1 cellular context compared by ENCODE assay signal in the genomic region with DNA sequence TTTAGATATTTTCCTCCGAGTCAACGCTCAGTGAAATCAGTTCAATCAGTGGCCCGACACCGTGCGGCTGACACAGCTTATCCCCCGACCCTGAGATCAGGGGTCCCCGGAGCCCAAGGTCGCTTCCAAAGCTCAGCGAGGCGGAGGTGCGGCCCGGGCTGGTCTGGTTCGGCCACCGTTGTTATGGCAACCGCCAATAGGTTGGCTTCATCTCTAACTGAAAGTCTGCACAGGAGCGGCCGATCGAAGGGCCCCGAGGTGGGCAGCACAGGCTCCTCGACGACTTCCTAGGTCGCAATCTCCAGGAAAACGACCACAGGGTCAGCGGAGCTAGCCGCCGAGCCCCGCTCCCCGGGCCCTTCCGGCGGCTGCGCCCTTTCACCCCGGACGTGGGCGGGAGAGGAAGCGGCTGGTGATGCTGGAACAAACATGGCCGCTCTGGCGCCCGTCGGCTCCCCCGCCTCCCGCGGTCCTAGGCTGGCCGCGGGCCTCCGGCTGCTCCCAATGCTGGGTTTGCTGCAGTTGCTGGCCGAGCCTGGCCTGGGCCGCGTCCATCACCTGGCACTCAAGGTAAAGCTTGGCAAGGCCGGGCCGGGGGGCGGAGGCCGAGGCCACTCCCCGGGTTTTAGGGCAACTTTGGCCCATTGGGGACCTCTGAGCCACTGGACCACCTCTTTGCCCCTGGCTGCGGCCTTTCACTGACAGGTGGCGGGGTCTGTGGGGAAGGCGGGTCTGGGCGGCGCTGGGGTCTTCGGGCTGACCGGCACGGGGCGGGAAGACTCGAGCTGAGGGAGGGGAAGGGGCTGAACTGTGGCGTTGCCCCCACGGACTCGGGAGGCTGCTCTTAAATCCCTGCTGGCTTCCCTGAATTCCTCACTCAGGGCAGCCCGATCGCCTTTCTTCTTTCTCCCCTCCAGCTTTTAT.
A peak's percentile ranks its signal among the peaks of the same experiment; 100 is the strongest.
TF ChIP-seq lines count a peak whose summit lies in the region.

A gene (plus strand): TSS at position 403 of the 924 bp plus-strand sequence. CDS start 27 bp downstream, at position 430.

TF ChIP-seq in K562, 482 proteins besides CTCF, POLR2A, EP300 and RAD21 (continued from another document and continues in another):
- TF ChIP-seq, protein P1, sequence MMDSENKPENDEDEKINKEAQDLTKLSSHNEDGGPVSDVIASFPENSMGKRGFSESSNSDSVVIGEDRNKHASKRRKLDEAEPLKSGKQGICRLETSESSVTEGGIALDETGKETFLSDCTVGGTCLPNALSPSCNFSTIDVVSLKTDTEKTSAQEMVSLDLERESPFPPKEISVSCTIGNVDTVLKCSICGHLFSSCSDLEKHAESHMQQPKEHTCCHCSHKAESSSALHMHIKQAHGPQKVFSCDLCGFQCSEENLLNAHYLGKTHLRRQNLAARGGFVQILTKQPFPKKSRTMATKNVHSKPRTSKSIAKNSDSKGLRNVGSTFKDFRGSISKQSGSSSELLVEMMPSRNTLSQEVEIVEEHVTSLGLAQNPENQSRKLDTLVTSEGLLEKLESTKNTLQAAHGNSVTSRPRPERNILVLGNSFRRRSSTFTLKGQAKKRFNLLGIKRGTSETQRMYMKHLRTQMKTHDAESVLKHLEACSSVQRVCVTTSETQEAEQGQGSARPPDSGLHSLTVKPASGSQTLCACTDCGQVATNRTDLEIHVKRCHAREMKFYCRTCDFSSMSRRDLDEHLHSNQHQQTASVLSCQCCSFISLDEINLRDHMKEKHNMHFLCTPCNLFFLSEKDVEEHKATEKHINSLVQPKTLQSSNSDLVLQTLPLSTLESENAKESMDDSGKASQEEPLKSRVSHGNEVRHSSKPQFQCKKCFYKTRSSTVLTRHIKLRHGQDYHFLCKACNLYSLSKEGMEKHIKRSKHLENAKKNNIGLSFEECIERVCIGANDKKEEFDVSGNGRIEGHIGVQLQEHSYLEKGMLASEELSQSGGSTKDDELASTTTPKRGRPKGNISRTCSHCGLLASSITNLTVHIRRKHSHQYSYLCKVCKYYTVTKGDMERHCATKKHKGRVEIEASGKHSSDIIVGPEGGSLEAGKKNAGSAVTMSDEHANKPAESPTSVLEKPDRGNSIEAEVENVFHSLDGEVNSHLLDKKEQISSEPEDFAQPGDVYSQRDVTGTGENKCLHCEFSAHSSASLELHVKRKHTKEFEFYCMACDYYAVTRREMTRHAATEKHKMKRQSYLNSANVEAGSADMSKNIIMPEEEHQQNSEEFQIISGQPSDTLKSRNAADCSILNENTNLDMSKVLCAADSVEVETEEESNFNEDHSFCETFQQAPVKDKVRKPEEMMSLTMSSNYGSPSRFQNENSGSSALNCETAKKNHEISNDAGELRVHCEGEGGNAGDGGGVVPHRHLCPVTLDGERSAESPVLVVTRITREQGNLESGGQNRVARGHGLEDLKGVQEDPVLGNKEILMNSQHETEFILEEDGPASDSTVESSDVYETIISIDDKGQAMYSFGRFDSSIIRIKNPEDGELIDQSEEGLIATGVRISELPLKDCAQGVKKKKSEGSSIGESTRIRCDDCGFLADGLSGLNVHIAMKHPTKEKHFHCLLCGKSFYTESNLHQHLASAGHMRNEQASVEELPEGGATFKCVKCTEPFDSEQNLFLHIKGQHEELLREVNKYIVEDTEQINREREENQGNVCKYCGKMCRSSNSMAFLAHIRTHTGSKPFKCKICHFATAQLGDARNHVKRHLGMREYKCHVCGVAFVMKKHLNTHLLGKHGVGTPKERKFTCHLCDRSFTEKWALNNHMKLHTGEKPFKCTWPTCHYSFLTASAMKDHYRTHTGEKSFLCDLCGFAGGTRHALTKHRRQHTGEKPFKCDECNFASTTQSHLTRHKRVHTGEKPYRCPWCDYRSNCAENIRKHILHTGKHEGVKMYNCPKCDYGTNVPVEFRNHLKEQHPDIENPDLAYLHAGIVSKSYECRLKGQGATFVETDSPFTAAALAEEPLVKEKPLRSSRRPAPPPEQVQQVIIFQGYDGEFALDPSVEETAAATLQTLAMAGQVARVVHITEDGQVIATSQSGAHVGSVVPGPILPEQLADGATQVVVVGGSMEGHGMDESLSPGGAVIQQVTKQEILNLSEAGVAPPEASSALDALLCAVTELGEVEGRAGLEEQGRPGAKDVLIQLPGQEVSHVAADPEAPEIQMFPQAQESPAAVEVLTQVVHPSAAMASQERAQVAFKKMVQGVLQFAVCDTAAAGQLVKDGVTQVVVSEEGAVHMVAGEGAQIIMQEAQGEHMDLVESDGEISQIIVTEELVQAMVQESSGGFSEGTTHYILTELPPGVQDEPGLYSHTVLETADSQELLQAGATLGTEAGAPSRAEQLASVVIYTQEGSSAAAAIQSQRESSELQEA (IDR thresholded peaks at IDR 0.05; ENCODE audit: low read depth): peak; percentile 87
- TF ChIP-seq CTBP1 (IDR thresholded peaks at IDR 0.05; ENCODE audit: borderline replicate concordance) (peak; percentile 52; the same call in 1 of the 2 replicates), ATF7 (IDR thresholded peaks at IDR 0.05) (peak; percentile 71), TEAD4 (IDR thresholded peaks at IDR 0.05; ENCODE audit: low read length) (0 out of 2 replicates have a peak, but pooled peaks have one; percentile 5), TEAD4 (CRISPR knock-in tag; IDR thresholded peaks at IDR 0.05; ENCODE audit: borderline replicate concordance) (no peak), POLR2B (IDR thresholded peaks at IDR 0.05; ENCODE audit: low read depth, partially characterized antibody) (peak; percentile 79), U2AF1 (optimal IDR thresholded peaks at IDR 0.05; ENCODE audit: low read depth, low read length) (peak; percentile 57), FOXK2 (conservative IDR thresholded peaks at IDR 0.05 in 1 of 2, IDR thresholded peaks at IDR 0.05 in 1 of 2; ENCODE audit: low read depth in 2 of 2) (no peak), ZNF507 (tag; conservative IDR thresholded peaks at IDR 0.05) (no peak), MAFG (tag; conservative IDR thresholded peaks at IDR 0.05) (no peak), POLR2H (tag; IDR thresholded peaks at IDR 0.05; ENCODE audit: low read depth) (peak; percentile 75), ETV5 (CRISPR knock-in tag; IDR thresholded peaks at IDR 0.05; ENCODE audit: low read depth) (peak; percentile 80; the same call in 1 of the 2 replicates), ZNF134 (CRISPR knock-in tag; conservative IDR thresholded peaks at IDR 0.05) (no peak), ZFP30 (CRISPR knock-in tag; IDR thresholded peaks at IDR 0.05; ENCODE audit: borderline replicate concordance) (no peak), MBD2 (IDR thresholded peaks at IDR 0.05; ENCODE audit: borderline replicate concordance, low read depth) (peak; percentile 58; the same call in 1 of the 2 replicates), GABPB1 (CRISPR knock-in tag; IDR thresholded peaks at IDR 0.05) (peak; percentile 85), KDM2B (CRISPR knock-in tag; IDR thresholded peaks at IDR 0.05) (no peak), SRF (CRISPR knock-in tag; IDR thresholded peaks at IDR 0.05) (no peak), DDX20 (tag; IDR thresholded peaks at IDR 0.05; ENCODE audit: low read depth) (no peak), ZNF224 (CRISPR knock-in tag; IDR thresholded peaks at IDR 0.05) (no peak), FIP1L1 (IDR thresholded peaks at IDR 0.05; ENCODE audit: low read depth, low read length, poor library complexity, severe bottlenecking) (peak; percentile 43), PRMT5 (CRISPR knock-in tag; IDR thresholded peaks at IDR 0.05) (0 out of 2 replicates have a peak, but pooled peaks have one; percentile 15), HNRNPUL1 (IDR thresholded peaks at IDR 0.05; ENCODE audit: low read length) (no peak), SNIP1 (IDR thresholded peaks at IDR 0.05; ENCODE audit: low read depth) (no peak), CREB1 (IDR thresholded peaks at IDR 0.05) (no peak), CREB1 (CRISPR knock-in tag; IDR thresholded peaks at IDR 0.05) (peak; percentile 39; the same call in 1 of the 2 replicates), PHF20 (IDR thresholded peaks at IDR 0.05; ENCODE audit: partially characterized antibody) (peak; percentile 84)
- TF ChIP-seq, protein P2, sequence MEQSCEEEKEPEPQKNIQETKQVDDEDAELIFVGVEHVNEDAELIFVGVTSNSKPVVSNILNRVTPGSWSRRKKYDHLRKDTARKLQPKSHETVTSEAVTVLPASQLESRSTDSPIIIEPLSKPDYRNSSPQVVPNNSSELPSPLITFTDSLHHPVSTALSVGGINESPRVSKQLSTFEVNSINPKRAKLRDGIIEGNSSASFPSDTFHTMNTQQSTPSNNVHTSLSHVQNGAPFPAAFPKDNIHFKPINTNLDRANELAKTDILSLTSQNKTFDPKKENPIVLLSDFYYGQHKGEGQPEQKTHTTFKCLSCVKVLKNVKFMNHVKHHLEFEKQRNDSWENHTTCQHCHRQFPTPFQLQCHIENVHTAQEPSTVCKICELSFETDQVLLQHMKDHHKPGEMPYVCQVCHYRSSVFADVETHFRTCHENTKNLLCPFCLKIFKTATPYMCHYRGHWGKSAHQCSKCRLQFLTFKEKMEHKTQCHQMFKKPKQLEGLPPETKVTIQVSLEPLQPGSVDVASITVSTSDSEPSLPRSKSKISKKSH (CRISPR knock-in tag; IDR thresholded peaks at IDR 0.05): no peak
- TF ChIP-seq, protein P3, sequence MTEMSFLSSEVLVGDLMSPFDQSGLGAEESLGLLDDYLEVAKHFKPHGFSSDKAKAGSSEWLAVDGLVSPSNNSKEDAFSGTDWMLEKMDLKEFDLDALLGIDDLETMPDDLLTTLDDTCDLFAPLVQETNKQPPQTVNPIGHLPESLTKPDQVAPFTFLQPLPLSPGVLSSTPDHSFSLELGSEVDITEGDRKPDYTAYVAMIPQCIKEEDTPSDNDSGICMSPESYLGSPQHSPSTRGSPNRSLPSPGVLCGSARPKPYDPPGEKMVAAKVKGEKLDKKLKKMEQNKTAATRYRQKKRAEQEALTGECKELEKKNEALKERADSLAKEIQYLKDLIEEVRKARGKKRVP (CRISPR knock-in tag; IDR thresholded peaks at IDR 0.05): no peak
- TF ChIP-seq, protein P4, sequence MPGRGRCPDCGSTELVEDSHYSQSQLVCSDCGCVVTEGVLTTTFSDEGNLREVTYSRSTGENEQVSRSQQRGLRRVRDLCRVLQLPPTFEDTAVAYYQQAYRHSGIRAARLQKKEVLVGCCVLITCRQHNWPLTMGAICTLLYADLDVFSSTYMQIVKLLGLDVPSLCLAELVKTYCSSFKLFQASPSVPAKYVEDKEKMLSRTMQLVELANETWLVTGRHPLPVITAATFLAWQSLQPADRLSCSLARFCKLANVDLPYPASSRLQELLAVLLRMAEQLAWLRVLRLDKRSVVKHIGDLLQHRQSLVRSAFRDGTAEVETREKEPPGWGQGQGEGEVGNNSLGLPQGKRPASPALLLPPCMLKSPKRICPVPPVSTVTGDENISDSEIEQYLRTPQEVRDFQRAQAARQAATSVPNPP (IDR thresholded peaks at IDR 0.05; ENCODE audit: borderline replicate concordance, insufficient read depth, insufficient read length): no peak
- TF ChIP-seq, protein P5, sequence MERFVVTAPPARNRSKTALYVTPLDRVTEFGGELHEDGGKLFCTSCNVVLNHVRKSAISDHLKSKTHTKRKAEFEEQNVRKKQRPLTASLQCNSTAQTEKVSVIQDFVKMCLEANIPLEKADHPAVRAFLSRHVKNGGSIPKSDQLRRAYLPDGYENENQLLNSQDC (CRISPR knock-in tag; IDR thresholded peaks at IDR 0.05): no peak
- TF ChIP-seq, protein P6, sequence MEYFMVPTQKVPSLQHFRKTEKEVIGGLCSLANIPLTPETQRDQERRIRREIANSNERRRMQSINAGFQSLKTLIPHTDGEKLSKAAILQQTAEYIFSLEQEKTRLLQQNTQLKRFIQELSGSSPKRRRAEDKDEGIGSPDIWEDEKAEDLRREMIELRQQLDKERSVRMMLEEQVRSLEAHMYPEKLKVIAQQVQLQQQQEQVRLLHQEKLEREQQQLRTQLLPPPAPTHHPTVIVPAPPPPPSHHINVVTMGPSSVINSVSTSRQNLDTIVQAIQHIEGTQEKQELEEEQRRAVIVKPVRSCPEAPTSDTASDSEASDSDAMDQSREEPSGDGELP (CRISPR knock-in tag; IDR thresholded peaks at IDR 0.05; ENCODE audit: borderline replicate concordance): peak; percentile 83; the same call in 1 of the 2 replicates
- TF ChIP-seq, protein P7, sequence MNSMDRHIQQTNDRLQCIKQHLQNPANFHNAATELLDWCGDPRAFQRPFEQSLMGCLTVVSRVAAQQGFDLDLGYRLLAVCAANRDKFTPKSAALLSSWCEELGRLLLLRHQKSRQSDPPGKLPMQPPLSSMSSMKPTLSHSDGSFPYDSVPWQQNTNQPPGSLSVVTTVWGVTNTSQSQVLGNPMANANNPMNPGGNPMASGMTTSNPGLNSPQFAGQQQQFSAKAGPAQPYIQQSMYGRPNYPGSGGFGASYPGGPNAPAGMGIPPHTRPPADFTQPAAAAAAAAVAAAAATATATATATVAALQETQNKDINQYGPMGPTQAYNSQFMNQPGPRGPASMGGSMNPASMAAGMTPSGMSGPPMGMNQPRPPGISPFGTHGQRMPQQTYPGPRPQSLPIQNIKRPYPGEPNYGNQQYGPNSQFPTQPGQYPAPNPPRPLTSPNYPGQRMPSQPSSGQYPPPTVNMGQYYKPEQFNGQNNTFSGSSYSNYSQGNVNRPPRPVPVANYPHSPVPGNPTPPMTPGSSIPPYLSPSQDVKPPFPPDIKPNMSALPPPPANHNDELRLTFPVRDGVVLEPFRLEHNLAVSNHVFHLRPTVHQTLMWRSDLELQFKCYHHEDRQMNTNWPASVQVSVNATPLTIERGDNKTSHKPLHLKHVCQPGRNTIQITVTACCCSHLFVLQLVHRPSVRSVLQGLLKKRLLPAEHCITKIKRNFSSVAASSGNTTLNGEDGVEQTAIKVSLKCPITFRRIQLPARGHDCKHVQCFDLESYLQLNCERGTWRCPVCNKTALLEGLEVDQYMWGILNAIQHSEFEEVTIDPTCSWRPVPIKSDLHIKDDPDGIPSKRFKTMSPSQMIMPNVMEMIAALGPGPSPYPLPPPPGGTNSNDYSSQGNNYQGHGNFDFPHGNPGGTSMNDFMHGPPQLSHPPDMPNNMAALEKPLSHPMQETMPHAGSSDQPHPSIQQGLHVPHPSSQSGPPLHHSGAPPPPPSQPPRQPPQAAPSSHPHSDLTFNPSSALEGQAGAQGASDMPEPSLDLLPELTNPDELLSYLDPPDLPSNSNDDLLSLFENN (IDR thresholded peaks at IDR 0.05; ENCODE audit: low read depth in 2 of 2, low read length in 2 of 2): peak in 1 of 2 experiments; percentile 9; a peak in 1 of 4 replicates
- TF ChIP-seq, protein P8, sequence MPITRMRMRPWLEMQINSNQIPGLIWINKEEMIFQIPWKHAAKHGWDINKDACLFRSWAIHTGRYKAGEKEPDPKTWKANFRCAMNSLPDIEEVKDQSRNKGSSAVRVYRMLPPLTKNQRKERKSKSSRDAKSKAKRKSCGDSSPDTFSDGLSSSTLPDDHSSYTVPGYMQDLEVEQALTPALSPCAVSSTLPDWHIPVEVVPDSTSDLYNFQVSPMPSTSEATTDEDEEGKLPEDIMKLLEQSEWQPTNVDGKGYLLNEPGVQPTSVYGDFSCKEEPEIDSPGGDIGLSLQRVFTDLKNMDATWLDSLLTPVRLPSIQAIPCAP (CRISPR knock-in tag; IDR thresholded peaks at IDR 0.05; ENCODE audit: borderline replicate concordance): no peak
- TF ChIP-seq, protein P9, sequence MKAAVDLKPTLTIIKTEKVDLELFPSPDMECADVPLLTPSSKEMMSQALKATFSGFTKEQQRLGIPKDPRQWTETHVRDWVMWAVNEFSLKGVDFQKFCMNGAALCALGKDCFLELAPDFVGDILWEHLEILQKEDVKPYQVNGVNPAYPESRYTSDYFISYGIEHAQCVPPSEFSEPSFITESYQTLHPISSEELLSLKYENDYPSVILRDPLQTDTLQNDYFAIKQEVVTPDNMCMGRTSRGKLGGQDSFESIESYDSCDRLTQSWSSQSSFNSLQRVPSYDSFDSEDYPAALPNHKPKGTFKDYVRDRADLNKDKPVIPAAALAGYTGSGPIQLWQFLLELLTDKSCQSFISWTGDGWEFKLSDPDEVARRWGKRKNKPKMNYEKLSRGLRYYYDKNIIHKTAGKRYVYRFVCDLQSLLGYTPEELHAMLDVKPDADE (conservative IDR thresholded peaks at IDR 0.05; ENCODE audit: control insufficient read depth, low read depth, low read length): peak; percentile 64; the same call in 1 of the 2 replicates
- TF ChIP-seq, protein P10, sequence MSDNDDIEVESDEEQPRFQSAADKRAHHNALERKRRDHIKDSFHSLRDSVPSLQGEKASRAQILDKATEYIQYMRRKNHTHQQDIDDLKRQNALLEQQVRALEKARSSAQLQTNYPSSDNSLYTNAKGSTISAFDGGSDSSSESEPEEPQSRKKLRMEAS (CRISPR knock-in tag; IDR thresholded peaks at IDR 0.05): 0 out of 2 replicates have a peak, but pooled peaks have one; percentile 11
